In the genomic region with DNA sequence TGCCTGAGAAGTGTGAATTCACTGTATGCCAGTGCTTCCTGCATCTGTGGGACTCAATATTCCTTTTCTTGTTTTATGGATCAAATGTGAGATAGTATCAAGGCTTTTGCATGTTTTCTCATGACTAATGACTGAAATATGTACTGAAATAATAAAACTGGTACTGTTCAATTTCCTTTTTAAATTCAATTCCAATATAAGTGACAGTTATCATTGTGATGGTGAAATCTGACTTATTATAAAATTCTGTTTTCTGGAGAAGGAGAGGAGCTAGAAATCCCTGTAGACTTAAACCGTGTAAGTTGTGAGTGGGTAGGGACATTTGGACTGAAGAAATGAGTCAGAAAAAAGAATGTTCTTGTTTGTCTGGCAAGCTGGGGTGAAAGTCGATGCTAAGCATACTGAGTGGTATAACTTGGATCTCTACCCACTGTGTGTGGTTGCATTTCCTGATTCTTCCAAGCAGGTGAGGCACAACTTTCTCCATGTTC, we compare ENCODE assay signal across 13 cellular contexts.
DNase-seq lines count a peak whose midpoint lies in the region; ATAC-seq, FAIRE-seq and TF ChIP-seq lines count a peak whose summit lies in the region.
"Had no signal": no experiment of that assay in that cellular context is flagged by ENCODE, and none has a peak within 500 bp of the region (broad histone marks: within the 10 kb centered on the region; RNA-seq: fewer than 3 reads in every experiment).

No MANE protein-coding gene starts in this region.

- peak overlapping the region; percentile 52 for H3K27ac Mint-ChIP-seq in neural crest cell (ENCODE audit: unreplicated experiment)
- no peak overlapping the region for H3K27ac Mint-ChIP-seq in T-helper 2 cell treated with Interferon-gamma antibody and Interleukin-4, amounts not matched to agents 5 μg/mL and 100 μg/mL, for 36 hours
- H3K27ac Mint-ChIP-seq: activated T-cell treated with anti-CD3 and anti-CD28 coated beads, Interleukin-2, amount 50 U/mL, for 72 hours had no signal

- DNase-seq in Ammon's horn (ENCODE audit: low spot score) = peak; percentile 20
- no peak for DNase-seq in OCI-LY7 (ENCODE audit: low spot score)
- peak; percentile 93 for DNase-seq in endothelial cell of umbilical vein (ENCODE audit: low read depth, low spot score)
- DNase-seq in neural crest cell (ENCODE audit: low read depth, low spot score) = no peak
- DNase-seq in T-helper 2 cell treated with Interferon-gamma antibody and Interleukin-4, amounts not matched to agents 5 μg/mL and 100 μg/mL, for 36 hours (ENCODE audit: low spot score) = no peak
- no peak for DNase-seq in gastrocnemius medialis
- DNase-seq in HuH-7 (ENCODE audit: low spot score) = no peak
- DNase-seq: activated T-cell treated with anti-CD3 and anti-CD28 coated beads, Interleukin-2, amount 50 U/mL, for 72 hours; Caco-2; kidney; NCI-H446 treated with DMSO at 0.1 percent for 48 hours; T1000 had no signal

- ATAC-seq in gastrocnemius medialis (no peak), HG03571 (IDR thresholded peaks at IDR 0.05; ENCODE audit: unreplicated experiment) (no peak)
- ATAC-seq: activated T-cell treated with anti-CD3 and anti-CD28 coated beads, Interleukin-2, amount 50 U/mL, for 72 hours had no signal

- TF ChIP-seq CTCF in OCI-LY7 (conservative IDR thresholded peaks at IDR 0.05; ENCODE audit: low read length) = no peak
- no peak for TF ChIP-seq CTCF in endothelial cell of umbilical vein (IDR thresholded peaks at IDR 0.05; ENCODE audit: extremely low read depth in 1 of 2, insufficient read depth in 1 of 2, low read depth in 1 of 2, low read length in 2 of 2)
- no peak for TF ChIP-seq CTCF in neural crest cell (conservative IDR thresholded peaks at IDR 0.05)
- no peak for TF ChIP-seq CTCF in gastrocnemius medialis (IDR thresholded peaks at IDR 0.05 in 4 of 5, conservative IDR thresholded peaks at IDR 0.05 in 1 of 5)

- H3K27me3 ChIP-seq in endothelial cell of umbilical vein (ENCODE audit: control insufficient read depth in 2 of 2, insufficient read depth in 2 of 2, low read length in 2 of 2) (no peaks in the 10 kb centered on the region), gastrocnemius medialis (no peaks in the 10 kb centered on the region)

- H2AFZ ChIP-seq in OCI-LY7 (ENCODE audit: low read length) = peak overlapping the region; percentile 42
- H2AFZ ChIP-seq in endothelial cell of umbilical vein (ENCODE audit: low read depth, low read length) = no peak overlapping the region

- H3K9me2 ChIP-seq in OCI-LY7 (ENCODE audit: insufficient read depth, low read length) = no peaks in the 10 kb centered on the region

- H3K27me3 Mint-ChIP-seq in neural crest cell (ENCODE audit: low read depth) = no peaks in the 10 kb centered on the region
- H3K27me3 Mint-ChIP-seq in T-helper 2 cell treated with Interferon-gamma antibody and Interleukin-4, amounts not matched to agents 5 μg/mL and 100 μg/mL, for 36 hours (ENCODE audit: low read depth) = peaks cover 9% of the 10 kb centered on the region

- peaks cover 27% of the 10 kb centered on the region for H3K4me1 Mint-ChIP-seq in neural crest cell
- H3K4me1 Mint-ChIP-seq in T-helper 2 cell treated with Interferon-gamma antibody and Interleukin-4, amounts not matched to agents 5 μg/mL and 100 μg/mL, for 36 hours (ENCODE audit: low read depth) = no peaks in the 10 kb centered on the region

- peak; percentile 96 for FAIRE-seq in endothelial cell of umbilical vein (lab: Jason Lieb, UNC)
- FAIRE-seq: kidney had no signal

- TF ChIP-seq POLR2A in endothelial cell of umbilical vein (IDR thresholded peaks at IDR 0.05; ENCODE audit: low read depth, low read length) = peak; percentile 59
- TF ChIP-seq POLR2A in gastrocnemius medialis (IDR thresholded peaks at IDR 0.05) = no peak

- no peaks in the 10 kb centered on the region for H3K9me3 Mint-ChIP-seq in neural crest cell
- no peaks in the 10 kb centered on the region for H3K9me3 Mint-ChIP-seq in T-helper 2 cell treated with Interferon-gamma antibody and Interleukin-4, amounts not matched to agents 5 μg/mL and 100 μg/mL, for 36 hours
- H3K9me3 Mint-ChIP-seq: activated T-cell treated with anti-CD3 and anti-CD28 coated beads, Interleukin-2, amount 50 U/mL, for 72 hours had no signal

- H3K4me1 ChIP-seq in OCI-LY7 (ENCODE audit: insufficient read depth, low read length, poor library complexity, severe bottlenecking) (peaks cover 20% of the 10 kb centered on the region), endothelial cell of umbilical vein (ENCODE audit: control insufficient read depth, extremely low read depth, insufficient read depth, low read length) (peaks cover 50% of the 10 kb centered on the region), gastrocnemius medialis (no peaks in the 10 kb centered on the region)

- H3K79me2 ChIP-seq in OCI-LY7 (ENCODE audit: insufficient read depth, low read depth, low read length) (no peaks in the 10 kb centered on the region), endothelial cell of umbilical vein (ENCODE audit: control insufficient read depth, insufficient read depth, low read length) (peaks cover 2% of the 10 kb centered on the region)

- intact Hi-C loops in OCI-LY7 (cut with micrococcal nuclease; ENCODE audit: unreplicated experiment) (no loop called here), endothelial cell of umbilical vein (cut with micrococcal nuclease) (loop anchor here (1.0 to 2.0 kb wide), 8 partner anchors 36 to 247 kb away; no protein-coding TSS in a partner anchor), gastrocnemius medialis (cut with DNase I; ENCODE audit: low total_unique reads) (no loop called here)

- H4K20me1 ChIP-seq in OCI-LY7 (ENCODE audit: insufficient read depth, low read length) (no peaks in the 10 kb centered on the region), endothelial cell of umbilical vein (replicated peaks; ENCODE audit: control insufficient read depth, extremely low read depth, insufficient read depth, low read length) (no peaks in the 10 kb centered on the region)

- H3K4me3 ChIP-seq in OCI-LY7 (ENCODE audit: low read depth, low read length, poor library complexity, severe bottlenecking) (no peak overlapping the region), endothelial cell of umbilical vein (replicated peaks in 1 of 3; ENCODE audit: insufficient read depth in 1 of 3, low read depth in 1 of 3, low read length in 3 of 3) (peak overlapping the region in 1 of 3 experiments; percentile 22), gastrocnemius medialis (no peak overlapping the region)

- H3K36me3 Mint-ChIP-seq in neural crest cell (ENCODE audit: low read depth) = peaks cover 6% of the 10 kb centered on the region
- no peaks in the 10 kb centered on the region for H3K36me3 Mint-ChIP-seq in T-helper 2 cell treated with Interferon-gamma antibody and Interleukin-4, amounts not matched to agents 5 μg/mL and 100 μg/mL, for 36 hours (ENCODE audit: low read depth)

- H3K27ac ChIP-seq in OCI-LY7 (ENCODE audit: low read depth, low read length, poor library complexity, severe bottlenecking) (no peak overlapping the region), endothelial cell of umbilical vein (ENCODE audit: insufficient read depth, low read depth, low read length) (peak overlapping the region; percentile 83), gastrocnemius medialis (no peak overlapping the region)

- H3K4me2 ChIP-seq in OCI-LY7 (ENCODE audit: low read length) (no peak overlapping the region), endothelial cell of umbilical vein (ENCODE audit: insufficient read depth, low read length) (peak overlapping the region; percentile 74)

- dilution Hi-C loops in endothelial cell of umbilical vein (cut with MboI; ENCODE audit: extremely low pct_ligation_motif_present, low sequenced_read_pairs) = no loop called here

- POLR2A ChIA-PET in OCI-LY7 (lab: Charles Lee) = interaction anchor here (0.5 to 8.1 kb wide), 11 partner anchors 9 to 247 kb away, joined by 3 to 63 read pairs (median 4); no protein-coding TSS in a partner anchor
- POLR2A ChIA-PET in endothelial cell of umbilical vein (lab: Charles Lee) = interaction anchor here (1.1 to 2.0 kb wide), 2 partner anchors 43 to 104 kb away, joined by 3 to 20 read pairs; no protein-coding TSS in a partner anchor

- H3K36me3 ChIP-seq in OCI-LY7 (ENCODE audit: insufficient read depth, low read length) (no peaks in the 10 kb centered on the region), endothelial cell of umbilical vein (ENCODE audit: control insufficient read depth in 2 of 2, extremely low read depth in 1 of 2, insufficient read depth in 2 of 2, low read length in 2 of 2) (no peaks in the 10 kb centered on the region), gastrocnemius medialis (no peaks in the 10 kb centered on the region)

- H3K9me3 ChIP-seq in OCI-LY7 (ENCODE audit: low read length) (no peaks in the 10 kb centered on the region), endothelial cell of umbilical vein (replicated peaks; ENCODE audit: control insufficient read depth, insufficient read depth, low read length) (no peaks in the 10 kb centered on the region), gastrocnemius medialis (no peaks in the 10 kb centered on the region)
- H3K9me3 ChIP-seq: Caco-2 had no signal

- no peaks in the 10 kb centered on the region for H3K9me1 ChIP-seq in endothelial cell of umbilical vein (replicated peaks; ENCODE audit: control insufficient read depth, extremely low read depth, insufficient read depth, low read length)

- peak overlapping the region; percentile 65 for H3K9ac ChIP-seq in endothelial cell of umbilical vein (replicated peaks; ENCODE audit: extremely low read depth, insufficient read depth, low read length)

- CTCF ChIA-PET in OCI-LY7 (lab: Charles Lee; ENCODE audit: unreplicated experiment) (no interaction called here), endothelial cell of umbilical vein (lab: Charles Lee) (interaction anchor here (0.5 to 5.5 kb wide), 10 partner anchors 11 to 934 kb away, joined by 3 to 41 read pairs (median 3); no protein-coding TSS in a partner anchor)

- in situ Hi-C loops in gastrocnemius medialis (cut with MboI; ENCODE audit: low sequenced_read_pairs in 4 of 4) = no loop called here

- BruUV-seq in OCI-LY7 (replicated peaks; lab: Mats Ljungman, UMichigan) (no TSS peak), endothelial cell of umbilical vein (replicated peaks; lab: Mats Ljungman, UMichigan) (no TSS peak)

- no peak overlapping the region for H3K4me3 Mint-ChIP-seq in neural crest cell
- H3K4me3 Mint-ChIP-seq in T-helper 2 cell treated with Interferon-gamma antibody and Interleukin-4, amounts not matched to agents 5 μg/mL and 100 μg/mL, for 36 hours = no peak overlapping the region
- H3K4me3 Mint-ChIP-seq: activated T-cell treated with anti-CD3 and anti-CD28 coated beads, Interleukin-2, amount 50 U/mL, for 72 hours had no signal

TF ChIP-seq in endothelial cell of umbilical vein, 7 proteins besides CTCF, POLR2A, EP300 and RAD21 (continues in another document):
- TF ChIP-seq POLR2AphosphoS5 (IDR thresholded peaks at IDR 0.05; ENCODE audit: insufficient read depth, low read depth, low read length) (no peak), FOS (IDR thresholded peaks at IDR 0.05; ENCODE audit: borderline replicate concordance, insufficient read depth, low read length) (peak; percentile 73), MYC (IDR thresholded peaks at IDR 0.05; ENCODE audit: low read depth, low read length) (no peak), EZH2 (IDR thresholded peaks at IDR 0.05; ENCODE audit: borderline replicate concordance, low read depth, low read length, severe bottlenecking) (no peak), JUN (IDR thresholded peaks at IDR 0.05; ENCODE audit: borderline replicate concordance, insufficient read depth, insufficient read length, low read depth) (peak; percentile 93)

Comparison
In these comparisons a context has a peak if more than half of its experiments do, and no peak if none do; other contexts are left out.
1. DNase-seq: peak in Ammon's horn (single experiment) and endothelial cell of umbilical vein (single experiment); none in OCI-LY7 (single experiment), neural crest cell (single experiment), T-helper 2 cell treated with Interferon-gamma antibody and Interleukin-4, amounts not matched to agents 5 μg/mL and 100 μg/mL, for 36 hours (single experiment), gastrocnemius medialis (0 of 2) and HuH-7 (single experiment).